ENCODE assay signal across 8 cellular contexts in the genomic region with DNA sequence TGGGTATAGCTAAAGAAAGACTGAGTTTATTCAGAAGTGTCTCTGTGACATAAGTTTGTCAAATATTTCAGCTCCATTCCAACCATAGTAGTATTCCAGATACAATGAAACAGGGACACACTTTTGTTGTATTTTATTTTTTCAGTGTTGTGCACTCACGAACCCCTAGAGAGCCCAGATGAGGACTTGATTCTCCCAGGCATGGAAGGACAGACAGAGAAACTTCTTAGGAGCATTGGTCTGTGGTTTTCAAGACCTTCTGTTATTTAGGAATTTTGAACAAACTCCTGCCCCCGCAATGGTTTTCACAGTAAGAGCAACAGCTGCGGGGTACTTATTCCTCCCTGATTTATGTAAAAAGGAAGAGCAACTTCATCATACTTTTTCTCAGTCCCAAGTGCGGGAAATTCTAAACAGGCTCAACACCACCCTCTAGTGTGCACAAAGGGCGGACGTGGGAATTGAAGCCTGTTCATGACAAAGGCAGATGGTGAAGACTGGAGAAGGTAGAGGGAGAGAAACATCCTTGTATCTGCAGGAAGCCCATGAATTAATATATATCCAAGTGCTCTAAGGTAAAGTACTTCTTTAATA.
A peak's percentile ranks its signal among the peaks of the same experiment; 100 is the strongest.
DNase-seq lines count a peak whose midpoint lies in the region; ATAC-seq and TF ChIP-seq lines count a peak whose summit lies in the region.

No MANE protein-coding gene starts in this region.

- H3K18ac ChIP-seq in trophoblast cell (ENCODE audit: low read length): no peak overlapping the region

- no peaks in the 10 kb centered on the region for H3K27me3 ChIP-seq in trophoblast cell (ENCODE audit: insufficient read depth, low read length)

- H4K8ac ChIP-seq in trophoblast cell (ENCODE audit: low read depth, low read length): no peak overlapping the region

- H3K27ac Mint-ChIP-seq in natural killer cell: no peak overlapping the region
- no peak overlapping the region for H3K27ac Mint-ChIP-seq in natural killer cell treated with Interleukin-12 subunit alpha and Interleukin-12 subunit beta and Interleukin-15 and Interleukin-18, amount 100 ng/mL, for 72 hours
- no peak overlapping the region for H3K27ac Mint-ChIP-seq in activated T-cell treated with anti-CD3 and anti-CD28 coated beads, Interleukin-2, amount 50 U/mL, for 72 hours

- no peaks in the 10 kb centered on the region for H3K79me2 ChIP-seq in trophoblast cell (ENCODE audit: control insufficient read depth, insufficient read depth, low read length, poor library complexity)

- H3K4me2 ChIP-seq in trophoblast cell (ENCODE audit: low read length): no peak overlapping the region

- no peak overlapping the region for H4K91ac ChIP-seq in trophoblast cell (ENCODE audit: low read depth, low read length)

- no peak overlapping the region for H3K4ac ChIP-seq in trophoblast cell (ENCODE audit: low read depth, low read length)

- no peaks in the 10 kb centered on the region for H3K4me1 Mint-ChIP-seq in natural killer cell
- H3K4me1 Mint-ChIP-seq in natural killer cell treated with Interleukin-12 subunit alpha and Interleukin-12 subunit beta and Interleukin-15 and Interleukin-18, amount 100 ng/mL, for 72 hours (ENCODE audit: low read depth in 2 of 2): no peaks in the 10 kb centered on the region
- H3K4me1 Mint-ChIP-seq in activated T-cell treated with anti-CD3 and anti-CD28 coated beads, Interleukin-2, amount 50 U/mL, for 72 hours (ENCODE audit: low read depth): no peaks in the 10 kb centered on the region

- no peaks in the 10 kb centered on the region for H3K9me3 Mint-ChIP-seq in natural killer cell
- H3K9me3 Mint-ChIP-seq in natural killer cell treated with Interleukin-12 subunit alpha and Interleukin-12 subunit beta and Interleukin-15 and Interleukin-18, amount 100 ng/mL, for 72 hours: no peaks in the 10 kb centered on the region
- no peaks in the 10 kb centered on the region for H3K9me3 Mint-ChIP-seq in activated T-cell treated with anti-CD3 and anti-CD28 coated beads, Interleukin-2, amount 50 U/mL, for 72 hours

- intact Hi-C loops in natural killer cell (cut with micrococcal nuclease): no loop called here

- no peak overlapping the region for H3K4me3 ChIP-seq in trophoblast cell (ENCODE audit: low read depth, low read length)

- H2BK12ac ChIP-seq in trophoblast cell (ENCODE audit: low read length): no peak overlapping the region

- WGBS in trophoblast cell (ENCODE audit: extremely low coverage, insufficient coverage, insufficient read length): no CpG with 5 or more reads among the region's 6 CpGs

- H3K27ac ChIP-seq in trophoblast cell (ENCODE audit: low read depth, low read length): no peak overlapping the region

- TF ChIP-seq CTCF in natural killer cell (IDR thresholded peaks at IDR 0.05): peak; percentile 31

- no peak overlapping the region for H2AK5ac ChIP-seq in trophoblast cell (ENCODE audit: low read length)

- H3K9ac ChIP-seq in trophoblast cell (ENCODE audit: low read length): no peak overlapping the region

- H3K14ac ChIP-seq in trophoblast cell (ENCODE audit: low read length): no peak overlapping the region

- H3K36me3 ChIP-seq in trophoblast cell (ENCODE audit: control insufficient read depth in 1 of 2, insufficient read depth in 2 of 2, low read length in 2 of 2): no peaks in the 10 kb centered on the region

- H2BK5ac ChIP-seq in trophoblast cell (ENCODE audit: low read depth, low read length, poor library complexity): no peak overlapping the region

- H3K27me3 Mint-ChIP-seq in natural killer cell (ENCODE audit: low read depth in 2 of 2): peaks cover 0 to 11% of the 10 kb centered on the region in 2 donors
- H3K27me3 Mint-ChIP-seq in natural killer cell treated with Interleukin-12 subunit alpha and Interleukin-12 subunit beta and Interleukin-15 and Interleukin-18, amount 100 ng/mL, for 72 hours: peaks cover 10 to 20% of the 10 kb centered on the region in 2 donors
- H3K27me3 Mint-ChIP-seq in activated T-cell treated with anti-CD3 and anti-CD28 coated beads, Interleukin-2, amount 50 U/mL, for 72 hours (ENCODE audit: low read depth): no peaks in the 10 kb centered on the region

- no peaks in the 10 kb centered on the region for H3K4me1 ChIP-seq in trophoblast cell (ENCODE audit: control insufficient read depth in 1 of 2, insufficient read depth in 2 of 2, low read length in 2 of 2)

- H3K4me3 Mint-ChIP-seq in natural killer cell: no peak overlapping the region
- no peak overlapping the region for H3K4me3 Mint-ChIP-seq in natural killer cell treated with Interleukin-12 subunit alpha and Interleukin-12 subunit beta and Interleukin-15 and Interleukin-18, amount 100 ng/mL, for 72 hours
- H3K4me3 Mint-ChIP-seq in activated T-cell treated with anti-CD3 and anti-CD28 coated beads, Interleukin-2, amount 50 U/mL, for 72 hours: no peak overlapping the region

- H2BK120ac ChIP-seq in trophoblast cell (ENCODE audit: insufficient read depth, low read length, poor library complexity): no peak overlapping the region

- no peak overlapping the region for H3K23ac ChIP-seq in trophoblast cell (ENCODE audit: low read length)

- H3K9me3 ChIP-seq in trophoblast cell (ENCODE audit: insufficient read depth, low read depth, low read length): no peaks in the 10 kb centered on the region

- H4K12ac ChIP-seq in trophoblast cell (ENCODE audit: low read depth, low read length): no peak overlapping the region

- H3K36me3 Mint-ChIP-seq in natural killer cell: no peaks in the 10 kb centered on the region
- no peaks in the 10 kb centered on the region for H3K36me3 Mint-ChIP-seq in natural killer cell treated with Interleukin-12 subunit alpha and Interleukin-12 subunit beta and Interleukin-15 and Interleukin-18, amount 100 ng/mL, for 72 hours
- H3K36me3 Mint-ChIP-seq in activated T-cell treated with anti-CD3 and anti-CD28 coated beads, Interleukin-2, amount 50 U/mL, for 72 hours (ENCODE audit: insufficient read depth in 2 of 2): no peaks in the 10 kb centered on the region

- H2AFZ ChIP-seq in trophoblast cell (ENCODE audit: insufficient read depth, low read length, poor library complexity): no peak overlapping the region

- no peaks in the 10 kb centered on the region for H3K79me1 ChIP-seq in trophoblast cell (ENCODE audit: low read length)

- DNase-seq in natural killer cell (no peak), NCI-H510A (lab: John Stamatoyannopoulos, UW) (peak; percentile 17), germinal center (ENCODE audit: low spot score) (peak; percentile 29), trophoblast cell (peak; percentile 50 to 78), cerebellar nuclear complex (lab: John Stamatoyannopoulos, UW) (no peak)
- DNase-seq in natural killer cell treated with Interleukin-12 subunit alpha and Interleukin-12 subunit beta and Interleukin-15 and Interleukin-18, amount 100 ng/mL, for 72 hours (ENCODE audit: low spot score): no peak
- DNase-seq in activated T-cell treated with anti-CD3 and anti-CD28 coated beads, Interleukin-2, amount 50 U/mL, for 72 hours: peak; percentile 28 to 35

- ATAC-seq in natural killer cell (peak in 1 of 3 donors; percentile 61), HG03039 (IDR thresholded peaks at IDR 0.05; ENCODE audit: unreplicated experiment) (peak; percentile 62)
- ATAC-seq in natural killer cell treated with Interleukin-12 subunit alpha and Interleukin-12 subunit beta and Interleukin-15 and Interleukin-18, amount 100 ng/mL, for 72 hours: no peak
- ATAC-seq in activated T-cell treated with anti-CD3 and anti-CD28 coated beads, Interleukin-2, amount 50 U/mL, for 72 hours (replicated peaks in 1 of 2): peak; percentile 41 to 42

Comparison
In these comparisons a context has a peak if more than half of its experiments do, and no peak if none do; other contexts are left out.
1. ATAC-seq: peak in HG03039 (single experiment) and activated T-cell treated with anti-CD3 and anti-CD28 coated beads, Interleukin-2, amount 50 U/mL, for 72 hours (2 of 2); none in natural killer cell treated with Interleukin-12 subunit alpha and Interleukin-12 subunit beta and Interleukin-15 and Interleukin-18, amount 100 ng/mL, for 72 hours (0 of 2).
2. DNase-seq: peak in NCI-H510A (single experiment), activated T-cell treated with anti-CD3 and anti-CD28 coated beads, Interleukin-2, amount 50 U/mL, for 72 hours (2 of 2), germinal center (single experiment) and trophoblast cell (2 of 2); none in natural killer cell (single experiment), natural killer cell treated with Interleukin-12 subunit alpha and Interleukin-12 subunit beta and Interleukin-15 and Interleukin-18, amount 100 ng/mL, for 72 hours (single experiment) and cerebellar nuclear complex (0 of 2).